1 cellular context compared by ENCODE assay signal in genomic region chr3:114406286-114406685, GRCh38.
TF ChIP-seq lines count a peak whose summit lies in the region.

No MANE protein-coding gene starts in this region.

TF ChIP-seq in HCT116, 20 proteins besides CTCF, POLR2A, EP300 and RAD21 (continued from another document):
- TF ChIP-seq REST (IDR thresholded peaks at IDR 0.05; ENCODE audit: low read depth), result no peak
- TF ChIP-seq FOSL1 (IDR thresholded peaks at IDR 0.05; ENCODE audit: low read depth), result no peak
- no peak for TF ChIP-seq ZBTB33 (IDR thresholded peaks at IDR 0.05; ENCODE audit: extremely low read depth, insufficient replicate concordance, low read length)
- no peak for TF ChIP-seq CBX3 (IDR thresholded peaks at IDR 0.05; ENCODE audit: low read depth)
- TF ChIP-seq SP1 (IDR thresholded peaks at IDR 0.05; ENCODE audit: low read depth), result no peak
- TF ChIP-seq EZH2phosphoT487 (IDR thresholded peaks at IDR 0.05; ENCODE audit: borderline replicate concordance), result no peak
- TF ChIP-seq POLR2AphosphoS5 (IDR thresholded peaks at IDR 0.05; ENCODE audit: low read depth, low read length), result no peak
- no peak for TF ChIP-seq ZFX (IDR thresholded peaks at IDR 0.05)
